10 cellular contexts compared by ENCODE assay signal in the genomic region with DNA sequence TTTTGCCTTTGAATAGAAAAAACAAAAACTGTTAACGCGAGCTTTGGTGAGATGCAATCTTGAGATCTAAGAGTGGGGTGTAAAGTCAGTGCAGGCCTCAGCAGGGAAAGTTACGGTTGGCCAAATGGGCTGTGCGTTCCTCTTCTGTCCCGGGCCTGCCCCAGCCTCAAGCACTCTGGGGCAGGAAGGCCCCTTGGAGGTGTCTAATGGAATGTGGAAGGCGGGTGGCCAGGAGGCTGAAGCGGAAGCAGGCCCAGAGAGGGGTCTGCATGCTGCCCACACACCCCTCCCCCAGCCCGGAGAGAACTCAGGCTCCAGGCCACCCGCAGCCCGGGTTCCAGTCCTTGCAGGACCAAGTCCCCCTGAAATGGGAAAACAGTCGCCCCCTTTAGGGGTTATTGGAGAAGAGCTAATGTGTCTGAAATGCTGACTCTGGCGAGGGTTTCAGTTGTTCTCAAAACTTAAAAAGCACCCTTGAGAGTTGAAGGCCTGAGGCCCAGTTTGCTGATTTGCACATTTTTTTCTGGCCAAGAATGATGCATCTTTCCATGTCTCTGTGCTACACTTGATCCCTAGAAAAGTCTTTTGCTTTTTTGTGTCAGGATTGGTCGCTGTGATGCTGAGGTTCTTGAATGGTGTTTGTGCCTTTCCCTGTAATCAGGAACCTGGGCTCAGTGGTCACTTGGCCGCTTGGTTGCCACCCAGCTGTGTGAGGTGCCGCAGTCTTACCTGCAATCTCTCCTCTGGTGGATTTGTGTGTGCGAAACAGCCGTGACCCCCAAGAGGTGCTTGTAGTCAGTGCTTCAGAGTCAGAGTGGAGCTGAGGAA. TPM values are rescaled to one million over a fixed set of nuclear protein-coding genes. Genes with fewer than 3 reads are reported as not detected.
DNase-seq lines count a peak whose midpoint lies in the region; ATAC-seq, FAIRE-seq and TF ChIP-seq lines count a peak whose summit lies in the region.
"Had no signal": no experiment of that assay in that cellular context is flagged by ENCODE, and none has a peak within 500 bp of the region (broad histone marks: within the 10 kb centered on the region; RNA-seq: fewer than 3 reads in every experiment).

No MANE protein-coding gene starts in this region.

- H3K27ac ChIP-seq in HCT116 (ENCODE audit: low read depth, low read length) (peak overlapping the region; percentile 69), astrocyte (ENCODE audit: low read depth, low read length) (no peak overlapping the region), skeletal muscle tissue (ENCODE audit: low read depth, low read length) (peak overlapping the region; percentile 85)

- H3K9ac ChIP-seq in HCT116 (ENCODE audit: low read length) (peak overlapping the region; percentile 72), astrocyte (ENCODE audit: low read length) (peak overlapping the region; percentile 81), iPS-15b (ENCODE audit: low read depth, low read length) (peak overlapping the region; percentile 47), skeletal muscle tissue (ENCODE audit: low read depth in 1 of 3, low read length in 3 of 3) (peak overlapping the region; percentile 8 to 59 (median 57))

- intact Hi-C loops in HCT116 (cut with micrococcal nuclease) = no loop called here

- H3K9me3 ChIP-seq in HCT116 (ENCODE audit: control insufficient read depth in 1 of 2, insufficient read depth in 1 of 2, low read depth in 1 of 2, low read length in 2 of 2) = no peaks in the 10 kb centered on the region
- no peaks in the 10 kb centered on the region for H3K9me3 ChIP-seq in astrocyte (ENCODE audit: insufficient read depth, low read depth, low read length)
- H3K9me3 ChIP-seq in iPS-15b (ENCODE audit: control insufficient read depth, insufficient read depth, low read length) = no peaks in the 10 kb centered on the region
- peaks cover 0 to 3% (median 0%) of the 10 kb centered on the region in 3 donors for H3K9me3 ChIP-seq in skeletal muscle tissue (ENCODE audit: control insufficient read depth in 3 of 3, low read length in 3 of 3)

- no peak for TF ChIP-seq POLR2A in HCT116 (IDR thresholded peaks at IDR 0.05; ENCODE audit: borderline replicate concordance, extremely low read depth, insufficient read depth, insufficient read length)

- H3K9me3 Mint-ChIP-seq in astrocyte (ENCODE audit: unreplicated experiment) = peaks cover 2% of the 10 kb centered on the region
- no peaks in the 10 kb centered on the region for H3K9me3 Mint-ChIP-seq in stimulated activated naive B cell treated with anti-CD40 and anti-IgM and Interleukin-4, amounts not matched to agents 10 μg/mL and 1 μg/mL and 100 μg/mL, for 72 hours

- H3K4me1 ChIP-seq in HCT116 (ENCODE audit: control insufficient read depth in 1 of 2, insufficient read depth in 2 of 2, low read length in 2 of 2) (peaks cover 18 to 33% of the 10 kb centered on the region in 2 experiments), astrocyte (ENCODE audit: insufficient read depth, low read length) (peaks cover 42% of the 10 kb centered on the region), iPS-15b (ENCODE audit: control insufficient read depth, insufficient read depth, low read length) (peaks cover 21% of the 10 kb centered on the region), skeletal muscle tissue (ENCODE audit: control insufficient read depth in 3 of 3, insufficient read depth in 3 of 3, low read length in 3 of 3) (peaks cover 35 to 44% (median 39%) of the 10 kb centered on the region in 3 donors)

- H3K27me3 ChIP-seq in HCT116 (ENCODE audit: insufficient read depth, low read length) (no peaks in the 10 kb centered on the region), astrocyte (ENCODE audit: insufficient read depth, low read length) (no peaks in the 10 kb centered on the region), iPS-15b (ENCODE audit: control insufficient read depth, insufficient read depth, low read length) (peaks cover 6% of the 10 kb centered on the region), skeletal muscle tissue (ENCODE audit: control insufficient read depth in 3 of 3, insufficient read depth in 3 of 3, low read length in 3 of 3) (peaks cover 11 to 53% (median 43%) of the 10 kb centered on the region in 3 donors)

- H3K4me3 ChIP-seq in HCT116 (replicated peaks in 1 of 2; ENCODE audit: low read depth in 1 of 2, low read length in 2 of 2) = peak overlapping the region; percentile 54 to 72
- peak overlapping the region; percentile 61 for H3K4me3 ChIP-seq in astrocyte (ENCODE audit: insufficient read depth, low read depth, low read length)
- peak overlapping the region; percentile 49 for H3K4me3 ChIP-seq in iPS-15b (ENCODE audit: low read depth, low read length)
- H3K4me3 ChIP-seq in skeletal muscle tissue (ENCODE audit: low read length in 3 of 3) = no peak overlapping the region

- POLR2A ChIA-PET in HCT116 (lab: Charles Lee) = no interaction called here
- POLR2A ChIA-PET in GM10248 (lab: Yijun Ruan, JAX) = no interaction called here

- H3K36me3 Mint-ChIP-seq in astrocyte (ENCODE audit: low read depth, unreplicated experiment) = peaks cover 6% of the 10 kb centered on the region
- peaks cover 0 to 6% of the 10 kb centered on the region in 2 donors for H3K36me3 Mint-ChIP-seq in stimulated activated naive B cell treated with anti-CD40 and anti-IgM and Interleukin-4, amounts not matched to agents 10 μg/mL and 1 μg/mL and 100 μg/mL, for 72 hours

- H3K27me3 Mint-ChIP-seq in astrocyte (ENCODE audit: low read depth, unreplicated experiment) = no peaks in the 10 kb centered on the region
- peaks cover 54 to 83% of the 10 kb centered on the region in 2 donors for H3K27me3 Mint-ChIP-seq in stimulated activated naive B cell treated with anti-CD40 and anti-IgM and Interleukin-4, amounts not matched to agents 10 μg/mL and 1 μg/mL and 100 μg/mL, for 72 hours

- H3K4me2 ChIP-seq in HCT116 (ENCODE audit: low read length) (peak overlapping the region; percentile 99), astrocyte (ENCODE audit: low read length) (peak overlapping the region; percentile 92)

- H3K4me3 Mint-ChIP-seq in astrocyte (ENCODE audit: unreplicated experiment) = peak overlapping the region; percentile 94
- peak overlapping the region in 1 of 2 donors; percentile 33 for H3K4me3 Mint-ChIP-seq in stimulated activated naive B cell treated with anti-CD40 and anti-IgM and Interleukin-4, amounts not matched to agents 10 μg/mL and 1 μg/mL and 100 μg/mL, for 72 hours

- BruUV-seq in HCT116 (replicated peaks; lab: Mats Ljungman, UMichigan) = TSS peak; percentile 75

- FAIRE-seq in astrocyte (lab: Jason Lieb, UNC) (no peak), D721Med (lab: Jason Lieb, UNC) (no peak)
- FAIRE-seq: bronchial epithelial cell, GM18507 had no signal

- no peak; the same call in 1 of the 2 replicates for TF ChIP-seq RAD21 in HCT116 (IDR thresholded peaks at IDR 0.05; ENCODE audit: low read depth)

- TF ChIP-seq CTCF in HCT116 (IDR thresholded peaks at IDR 0.05 in 2 of 3, conservative IDR thresholded peaks at IDR 0.05 in 1 of 3; ENCODE audit: borderline replicate concordance in 1 of 3, insufficient read depth in 1 of 3, low read depth in 2 of 3, low read length in 2 of 3) (peak in 1 of 3 experiments; percentile 22; a peak in 2 of 6 replicates), astrocyte (IDR thresholded peaks at IDR 0.05; ENCODE audit: insufficient read depth, low read depth, low read length) (no peak), GM10248 (IDR thresholded peaks at IDR 0.05; ENCODE audit: control extremely low read depth, extremely low read depth, low read depth, missing control alignments) (no peak), D721Med (IDR thresholded peaks at IDR 0.05; ENCODE audit: insufficient read depth, missing control alignments) (no peak)

- H2AFZ ChIP-seq in HCT116 (ENCODE audit: low read depth, low read length, poor library complexity, severe bottlenecking) (no peak overlapping the region), astrocyte (ENCODE audit: low read depth, low read length) (no peak overlapping the region)

- ATAC-seq in HCT116 = no peak
- no peak for ATAC-seq in stimulated activated naive B cell treated with anti-CD40 and anti-IgM and Interleukin-4, amounts not matched to agents 10 μg/mL and 1 μg/mL and 100 μg/mL, for 72 hours (replicated peaks)
- ATAC-seq in HG03095 (IDR thresholded peaks at IDR 0.05; ENCODE audit: unreplicated experiment) = no peak

- no peaks in the 10 kb centered on the region for H3K9me2 ChIP-seq in HCT116 (ENCODE audit: insufficient read depth)

- H4K20me1 ChIP-seq in HCT116 (ENCODE audit: insufficient read depth) (no peaks in the 10 kb centered on the region), astrocyte (ENCODE audit: insufficient read depth, low read length) (peaks cover 56% of the 10 kb centered on the region)

- DNase-seq in HCT116 (ENCODE audit: low read depth, low spot score) (no peak), astrocyte (ENCODE audit: low read depth) (no peak), GM10248 (ENCODE audit: extremely low spot score) (no peak), D721Med (ENCODE audit: insufficient read length, low spot score) (no peak)
- DNase-seq in stimulated activated naive B cell treated with anti-CD40 and anti-IgM and Interleukin-4, amounts not matched to agents 10 μg/mL and 1 μg/mL and 100 μg/mL, for 72 hours = no peak

- RAD21 ChIA-PET in HCT116 (lab: Charles Lee; ENCODE audit: low non-redundant PET in 1 of 2, low total read pairs in 2 of 2, uncharacterized antibody in 2 of 2, unreplicated experiment in 2 of 2) = interaction anchor here in 1 of 2 experiments (1.2 kb wide), 1 partner anchor 114 kb away, joined by 3 read pairs; no protein-coding TSS in a partner anchor

- peaks cover 41% of the 10 kb centered on the region for H3K4me1 Mint-ChIP-seq in astrocyte (ENCODE audit: low read depth, unreplicated experiment)
- peaks cover 9 to 20% of the 10 kb centered on the region in 2 donors for H3K4me1 Mint-ChIP-seq in stimulated activated naive B cell treated with anti-CD40 and anti-IgM and Interleukin-4, amounts not matched to agents 10 μg/mL and 1 μg/mL and 100 μg/mL, for 72 hours

- H3K36me3 ChIP-seq in HCT116 (ENCODE audit: control insufficient read depth in 1 of 2, insufficient read depth in 2 of 2, low read length in 2 of 2) = no peaks in the 10 kb centered on the region
- no peaks in the 10 kb centered on the region for H3K36me3 ChIP-seq in astrocyte (ENCODE audit: insufficient read depth, low read length)
- peaks cover 14% of the 10 kb centered on the region for H3K36me3 ChIP-seq in iPS-15b (ENCODE audit: control insufficient read depth, insufficient read depth, low read length)
- H3K36me3 ChIP-seq in skeletal muscle tissue (ENCODE audit: control insufficient read depth in 3 of 3, insufficient read depth in 3 of 3, low read length in 3 of 3) = no peaks in the 10 kb centered on the region

- CTCF ChIA-PET in HCT116 (lab: Charles Lee) = interaction anchor here (0.9 to 2.3 kb wide), 2 partner anchors 16 to 98 kb away, joined by 4 to 7 read pairs; no protein-coding TSS in a partner anchor
- CTCF ChIA-PET in GM10248 (lab: Yijun Ruan, JAX) = no interaction called here

- H3K27ac Mint-ChIP-seq in astrocyte (ENCODE audit: unreplicated experiment) = peak overlapping the region; percentile 95
- no peak overlapping the region for H3K27ac Mint-ChIP-seq in stimulated activated naive B cell treated with anti-CD40 and anti-IgM and Interleukin-4, amounts not matched to agents 10 μg/mL and 1 μg/mL and 100 μg/mL, for 72 hours

- H3K79me2 ChIP-seq in HCT116 (ENCODE audit: insufficient read depth, low read length) (peaks cover 50% of the 10 kb centered on the region), astrocyte (ENCODE audit: insufficient read depth, low read length) (peaks cover 59% of the 10 kb centered on the region)

RNA-seq across cellular contexts. Expression of a gene that starts 2.0 kb away (rescaled TPM):
- 59.5 TPM for total RNA-seq in HCT116 (2021; ENCODE audit: unreplicated experiment)
- 57.0 and 60.3 TPM in 2 replicates for polyA plus RNA-seq in HCT116 (2012)
- total RNA-seq in astrocyte = 616 and 692 TPM in 2 replicates
- 59.0 TPM for total RNA-seq in skeletal muscle tissue

Comparison
In these comparisons a context has a peak if more than half of its experiments do, and no peak if none do; other contexts are left out.
1. H3K4me3 ChIP-seq: peak in HCT116 (2 of 2), astrocyte (single experiment) and iPS-15b (single experiment); none in skeletal muscle tissue (0 of 3).
2. RNA of a gene that starts 2.0 kb away (total RNA-seq): 616 to 692 TPM in astrocyte; 59.5 TPM in HCT116 (single experiment) and 59.0 TPM in skeletal muscle tissue (single experiment); every median in the first group is over 10 times any median in the second.
3. Peak in every context shown above with its lines, with median percentiles within 50 percentile points of each other: H3K9ac ChIP-seq.